ENCODE assay signal across 8 cellular contexts in the genomic region with DNA sequence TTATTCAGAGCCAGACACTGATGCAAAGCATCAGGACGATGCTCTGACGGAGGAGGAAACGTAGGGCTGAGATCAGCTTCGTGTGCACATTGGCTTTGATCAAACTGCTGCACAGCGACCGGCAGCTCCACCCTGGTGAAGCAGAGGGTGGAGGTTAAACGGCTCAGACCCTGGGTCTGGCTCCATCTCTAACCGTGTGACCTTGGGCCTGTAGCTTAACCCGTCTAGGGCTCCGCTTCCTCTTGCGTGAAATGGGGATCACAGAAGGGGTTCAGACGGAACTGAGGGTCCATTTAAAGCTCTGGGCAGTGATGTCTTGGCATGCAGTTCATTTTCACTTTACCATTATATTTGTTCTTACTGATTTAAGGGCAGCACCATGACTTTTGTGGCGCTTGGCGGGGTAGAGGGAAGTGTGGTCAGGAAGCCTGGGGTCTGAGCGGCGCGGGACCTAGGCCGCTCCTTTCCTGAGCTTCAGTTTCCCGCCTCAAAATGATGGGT. TPM values are rescaled to one million over a fixed set of nuclear protein-coding genes. Genes with fewer than 3 reads are reported as not detected.
A peak's percentile ranks its signal among the peaks of the same experiment; 100 is the strongest.
DNase-seq lines count a peak whose midpoint lies in the region; ATAC-seq and TF ChIP-seq lines count a peak whose summit lies in the region.

No MANE protein-coding gene starts in this region.

- peak; percentile 21 for ATAC-seq in GM21447 (IDR thresholded peaks at IDR 0.05; ENCODE audit: unreplicated experiment)
- ATAC-seq in HG02884 (IDR thresholded peaks at IDR 0.05; ENCODE audit: unreplicated experiment), result no peak

- peak overlapping the region; percentile 100 for H3K27ac Mint-ChIP-seq in activated CD4-positive, alpha-beta T cell treated with anti-CD3 and anti-CD28 coated beads, Interleukin-2, amount 10 ng/mL, durations not matched to agents 7 days and 5 days
- H3K27ac Mint-ChIP-seq in nephron, result peak overlapping the region; percentile 74 to 99 (median 96)

- H3K4me3 ChIP-seq in LNCaP clone FGC (ENCODE audit: low read depth, low read length) (peak overlapping the region; percentile 80), esophagus (ENCODE audit: low read depth in 1 of 2, low read length in 2 of 2) (peak overlapping the region; percentile 80 to 81)

- H3K36me3 ChIP-seq in esophagus (ENCODE audit: control insufficient read depth in 2 of 2, insufficient read depth in 2 of 2, low read length in 1 of 2), result no peaks in the 10 kb centered on the region

- peak overlapping the region; percentile 99 for H3K4me3 Mint-ChIP-seq in activated CD4-positive, alpha-beta T cell treated with anti-CD3 and anti-CD28 coated beads, Interleukin-2, amount 10 ng/mL, durations not matched to agents 7 days and 5 days
- H3K4me3 Mint-ChIP-seq in nephron, result peak overlapping the region; percentile 92 to 99 (median 93)

- no peaks in the 10 kb centered on the region for H3K9me3 Mint-ChIP-seq in activated CD4-positive, alpha-beta T cell treated with anti-CD3 and anti-CD28 coated beads, Interleukin-2, amount 10 ng/mL, durations not matched to agents 7 days and 5 days
- H3K9me3 Mint-ChIP-seq in nephron, result no peaks in the 10 kb centered on the region

- H3K27me3 ChIP-seq in esophagus (ENCODE audit: control insufficient read depth in 1 of 2, insufficient read depth in 2 of 2, low read length in 2 of 2), result no peaks in the 10 kb centered on the region

- CTCF ChIA-PET in activated CD4-positive, alpha-beta T cell treated with anti-CD3 and anti-CD28 coated beads, Interleukin-2, amount 10 ng/mL, durations not matched to agents 7 days and 5 days (lab: Charles Lee), result interaction anchor here (0.5 to 1.2 kb wide), 7 partner anchors 8 to 195 kb away, joined by 3 to 6 read pairs (median 3); no protein-coding TSS in a partner anchor

- H3K36me3 Mint-ChIP-seq in activated CD4-positive, alpha-beta T cell treated with anti-CD3 and anti-CD28 coated beads, Interleukin-2, amount 10 ng/mL, durations not matched to agents 7 days and 5 days (ENCODE audit: low read depth), result peaks cover 33% of the 10 kb centered on the region
- peaks cover 4% of the 10 kb centered on the region for H3K36me3 Mint-ChIP-seq in nephron (ENCODE audit: low read depth)

- H3K27me3 Mint-ChIP-seq in activated CD4-positive, alpha-beta T cell treated with anti-CD3 and anti-CD28 coated beads, Interleukin-2, amount 10 ng/mL, durations not matched to agents 7 days and 5 days, result no peaks in the 10 kb centered on the region
- H3K27me3 Mint-ChIP-seq in nephron (ENCODE audit: low read depth), result no peaks in the 10 kb centered on the region

- TF ChIP-seq CTCF in LNCaP clone FGC (IDR thresholded peaks at IDR 0.05; ENCODE audit: control insufficient read depth, extremely low read depth, insufficient read depth) (no peak), nephron (IDR thresholded peaks at IDR 0.05; ENCODE audit: unreplicated experiment in 3 of 3) (no peak)

- DNase-seq in DMS79 (lab: John Stamatoyannopoulos, UW), result peak; percentile 1
- DNase-seq in LNCaP clone FGC (ENCODE audit: low read depth), result no peak
- DNase-seq in activated CD4-positive, alpha-beta T cell treated with anti-CD3 and anti-CD28 coated beads, Interleukin-2, amount 10 ng/mL, durations not matched to agents 7 days and 5 days, result peak; percentile 70
- no peak for DNase-seq in Ammon's horn (ENCODE audit: low spot score)

- H3K4me1 Mint-ChIP-seq in activated CD4-positive, alpha-beta T cell treated with anti-CD3 and anti-CD28 coated beads, Interleukin-2, amount 10 ng/mL, durations not matched to agents 7 days and 5 days, result peaks cover 51% of the 10 kb centered on the region
- H3K4me1 Mint-ChIP-seq in nephron, result peaks cover 16% of the 10 kb centered on the region

- H3K4me1 ChIP-seq in esophagus (ENCODE audit: control insufficient read depth in 2 of 2, insufficient read depth in 2 of 2, low read length in 1 of 2), result no peaks in the 10 kb centered on the region

- POLR2A ChIA-PET in activated CD4-positive, alpha-beta T cell treated with anti-CD3 and anti-CD28 coated beads, Interleukin-2, amount 10 ng/mL, durations not matched to agents 7 days and 5 days (lab: Charles Lee), result interaction anchor here (0.5 to 1.8 kb wide), 6 partner anchors 17 to 385 kb away, joined by 3 to 7 read pairs (median 4); a partner anchor contains a TSS

- H3K9me3 ChIP-seq in esophagus (ENCODE audit: control insufficient read depth in 2 of 2, insufficient read depth in 1 of 2, low read depth in 1 of 2, low read length in 1 of 2), result no peaks in the 10 kb centered on the region

- WGBS in esophagus, 2 donors, result 0 to 1% methylated on average over 19 of the region's 19 CpGs

- H3K27ac ChIP-seq in esophagus (ENCODE audit: low read depth in 2 of 2, low read length in 1 of 2), result peak overlapping the region; percentile 50 to 75

RNA-seq across cellular contexts. Expression of a gene that starts 0.6 kb away (rescaled TPM):
- total RNA-seq in activated CD4-positive, alpha-beta T cell treated with anti-CD3 and anti-CD28 coated beads, Interleukin-2, amount 10 ng/mL, durations not matched to agents 7 days and 5 days, result 10 to 100 TPM; 48.9 to 53.9 TPM
- 1 to 10 TPM; 2.0 to 2.5 TPM for polyA plus RNA-seq in esophagus

Comparison
In these comparisons a context has a peak if more than half of its experiments do, and no peak if none do; other contexts are left out.
1. DNase-seq: peak in DMS79 (single experiment) and activated CD4-positive, alpha-beta T cell treated with anti-CD3 and anti-CD28 coated beads, Interleukin-2, amount 10 ng/mL, durations not matched to agents 7 days and 5 days (single experiment); none in LNCaP clone FGC (single experiment) and Ammon's horn (single experiment).